In genomic region chr3:100603449-100603848, GRCh38 we compare ENCODE assay signal across 9 cellular contexts. TPM values are rescaled to one million over a fixed set of nuclear protein-coding genes. Genes with fewer than 3 reads are reported as not detected.
DNase-seq lines count a peak whose midpoint lies in the region; ATAC-seq, FAIRE-seq and TF ChIP-seq lines count a peak whose summit lies in the region.
"Had no signal": no experiment of that assay in that cellular context is flagged by ENCODE, and none has a peak within 500 bp of the region (broad histone marks: within the 10 kb centered on the region; RNA-seq: fewer than 3 reads in every experiment).

No MANE protein-coding gene starts in this region.

- intact Hi-C loops in mammary epithelial cell (cut with micrococcal nuclease) = loop anchor here (1.0 to 5.0 kb wide), 2 partner anchors 193 to 201 kb away; partner anchors contain the start of genes LNP1 and TOMM70

- H3K4me1 ChIP-seq in A549 = peaks cover 19% of the 10 kb centered on the region
- peaks cover 43% of the 10 kb centered on the region for H3K4me1 ChIP-seq in mammary epithelial cell (ENCODE audit: insufficient read depth, low read length)
- peaks cover 5% of the 10 kb centered on the region in 2 donors for H3K4me1 ChIP-seq in muscle layer of duodenum (ENCODE audit: control insufficient read depth in 1 of 2, insufficient read depth in 2 of 2, low read length in 2 of 2)

- H3K36me3 ChIP-seq in mammary epithelial cell (ENCODE audit: insufficient read depth, low read length) (no peaks in the 10 kb centered on the region), muscle layer of duodenum (ENCODE audit: control insufficient read depth in 1 of 2, insufficient read depth in 2 of 2, low read length in 2 of 2) (no peaks in the 10 kb centered on the region)

- DNase-seq in A549 (ENCODE audit: low read depth in 1 of 2, low spot score in 1 of 2) (peak; percentile 27 to 59), ELR (ENCODE audit: low read depth) (peak; percentile 63), NCI-H82 (lab: John Stamatoyannopoulos, UW) (peak; percentile 82), mammary epithelial cell (peak; percentile 73), GF-D8 (lab: John Stamatoyannopoulos, UW) (no peak), G401 (ENCODE audit: low spot score) (no peak)

- H3K27me3 ChIP-seq in mammary epithelial cell (ENCODE audit: insufficient read depth, low read length) = no peaks in the 10 kb centered on the region
- H3K27me3 ChIP-seq in muscle layer of duodenum (ENCODE audit: low read depth, low read length) = no peaks in the 10 kb centered on the region

- 19% methylated on average over 5 of the region's 5 CpGs for WGBS in A549 (ENCODE audit: missing lambda C conversion rate)
- 27% methylated on average over 4 of the region's 5 CpGs for whole genome bisulfite sequencing in mammary epithelial cell (ENCODE audit: low coverage, missing lambda C conversion rate)

- TF ChIP-seq EP300 in A549 (IDR thresholded peaks at IDR 0.05) = no peak

- H3K27ac ChIP-seq in A549 (peak overlapping the region; percentile 33 to 58; a peak in 4 of 6 replicates), mammary epithelial cell (ENCODE audit: insufficient read depth, low read depth, low read length) (peak overlapping the region; percentile 91), muscle layer of duodenum (ENCODE audit: low read length) (no peak overlapping the region)
- H3K27ac ChIP-seq: KMS-11 had no signal

- peak overlapping the region; percentile 59 for H3K9ac ChIP-seq in mammary epithelial cell (ENCODE audit: insufficient read depth, low read length)
- H3K9ac ChIP-seq: KMS-11 had no signal

- FAIRE-seq in A549 (lab: Jason Lieb, UNC) = no peak

- no TSS peak for BruUV-seq in mammary epithelial cell (replicated peaks; lab: Mats Ljungman, UMichigan)

- dilution Hi-C loops in mammary epithelial cell (cut with HindIII; ENCODE audit: low sequenced_read_pairs) = no loop called here

- no peaks in the 10 kb centered on the region for H3K79me2 ChIP-seq in mammary epithelial cell (ENCODE audit: insufficient read depth, low read length)

- no peaks in the 10 kb centered on the region for H3K9me3 ChIP-seq in A549
- H3K9me3 ChIP-seq in mammary epithelial cell (replicated peaks; ENCODE audit: insufficient read depth, low read length) = no peaks in the 10 kb centered on the region
- no peaks in the 10 kb centered on the region for H3K9me3 ChIP-seq in muscle layer of duodenum (ENCODE audit: control insufficient read depth in 1 of 2, low read length in 2 of 2)

- CTCF ChIA-PET in A549 (lab: Yijun Ruan, JAX) = interaction anchor here (0.6 to 2.5 kb wide), 21 partner anchors 11 to 1111 kb away, joined by 3 to 18 read pairs (median 3); no protein-coding TSS in a partner anchor
- CTCF ChIA-PET in mammary epithelial cell (lab: Charles Lee; ENCODE audit: low non-redundant PET) = interaction anchor here (0.6 to 1.6 kb wide), 8 partner anchors 34 to 562 kb away, joined by 3 to 11 read pairs (median 4); partner anchors contain the start of gene TFG

- H3K4me2 ChIP-seq in A549 (peak overlapping the region; percentile 48), mammary epithelial cell (ENCODE audit: insufficient read depth, low read depth, low read length) (peak overlapping the region; percentile 70)
- H3K4me2 ChIP-seq: KMS-11 had no signal

- POLR2A ChIA-PET in A549 (lab: Yijun Ruan, JAX) = no interaction called here

- in situ Hi-C loops in mammary epithelial cell (cut with MboI; ENCODE audit: low sequenced_read_pairs in 2 of 2) (no loop called here), G401 (cut with HindIII; ENCODE audit: low sequenced_read_pairs) (no loop called here)

- peak overlapping the region; percentile 76 for H2AFZ ChIP-seq in mammary epithelial cell (ENCODE audit: low read depth, low read length)

- H3K4me3 ChIP-seq in A549 (no peak overlapping the region), mammary epithelial cell (replicated peaks in 1 of 3; ENCODE audit: insufficient read depth in 1 of 3, low read depth in 2 of 3, low read length in 3 of 3) (no peak overlapping the region), muscle layer of duodenum (ENCODE audit: low read depth in 1 of 2, low read length in 2 of 2) (peak overlapping the region; percentile 19 to 28)

- TF ChIP-seq RAD21 in A549 (conservative IDR thresholded peaks at IDR 0.05 in 1 of 2, IDR thresholded peaks at IDR 0.05 in 1 of 2) = peak; percentile 60 to 62

- H4K20me1 ChIP-seq in mammary epithelial cell (ENCODE audit: insufficient read depth, low read length) = no peaks in the 10 kb centered on the region

- TF ChIP-seq POLR2A in A549 (IDR thresholded peaks at IDR 0.05; ENCODE audit: low read length) = no peak

- TF ChIP-seq CTCF in A549 (IDR thresholded peaks at IDR 0.05) = peak; percentile 41; the same call in 2 of the 3 replicates
- peak; percentile 71 to 77 for TF ChIP-seq CTCF in mammary epithelial cell (conservative IDR thresholded peaks at IDR 0.05 in 1 of 2, IDR thresholded peaks at IDR 0.05 in 1 of 2; ENCODE audit: extremely low read depth in 1 of 2, insufficient read depth in 1 of 2, low read depth in 1 of 2, low read length in 2 of 2)

- ATAC-seq in A549 = peak; percentile 94 to 96
- ATAC-seq in HG02610 (IDR thresholded peaks at IDR 0.05; ENCODE audit: unreplicated experiment) = peak; percentile 34

TF ChIP-seq in A549, 52 proteins besides CTCF, POLR2A, EP300 and RAD21:
- TF ChIP-seq SMC3 (IDR thresholded peaks at IDR 0.05) (peak; percentile 51), E2F6 (IDR thresholded peaks at IDR 0.05; ENCODE audit: borderline replicate concordance, low read depth) (no peak)
TF ChIP-seq in A549: peak in this region for 1.

RNA-seq across cellular contexts. Expression of gene ADGRG7, which starts 6.0 kb away (rescaled TPM):
- polyA plus RNA-seq in A549 (2011; rRNA removed) = 0.09 TPM in 1 of 2 replicates, not detected in the other
- not detected in 2 replicates for polyA plus RNA-seq in A549 (2012; cell fraction: cytosol; rRNA removed)
- polyA plus RNA-seq in A549 (2012; cell fraction: nucleus; rRNA removed) = 0.01 TPM in 1 of 2 replicates, not detected in the other
- polyA plus RNA-seq in A549 (2017; fragmentation: RNase III; extraction: RNeasy Plus Mini Kit Qiagen cat#74134 plus additional on column Dnase treatment) = not detected in 3 replicates
- polyA minus RNA-seq in A549 (2011; rRNA and poly(A)+ RNA removed) = not detected in 2 replicates
- under 1 TPM in 1 of 2 donors, not detected in 1; 0.17 TPM for total RNA-seq in mammary epithelial cell
- polyA plus RNA-seq in mammary epithelial cell = 0.07 TPM
- polyA minus RNA-seq in mammary epithelial cell = not detected
- not detected in 2 replicates for total RNA-seq in G401 (2014; rRNA removed; shearing (Covaris generic))

Comparison
In these comparisons a context has a peak if more than half of its experiments do, and no peak if none do; other contexts are left out.
1. DNase-seq: peak in A549 (2 of 2), ELR (single experiment), NCI-H82 (single experiment) and mammary epithelial cell (single experiment); none in GF-D8 (single experiment) and G401 (single experiment).
2. H3K4me3 ChIP-seq: peak in muscle layer of duodenum (2 of 2); none in A549 (single experiment) and mammary epithelial cell (0 of 3).